Comparison of ENCODE assay signal across 1 cellular context in the genomic region with DNA sequence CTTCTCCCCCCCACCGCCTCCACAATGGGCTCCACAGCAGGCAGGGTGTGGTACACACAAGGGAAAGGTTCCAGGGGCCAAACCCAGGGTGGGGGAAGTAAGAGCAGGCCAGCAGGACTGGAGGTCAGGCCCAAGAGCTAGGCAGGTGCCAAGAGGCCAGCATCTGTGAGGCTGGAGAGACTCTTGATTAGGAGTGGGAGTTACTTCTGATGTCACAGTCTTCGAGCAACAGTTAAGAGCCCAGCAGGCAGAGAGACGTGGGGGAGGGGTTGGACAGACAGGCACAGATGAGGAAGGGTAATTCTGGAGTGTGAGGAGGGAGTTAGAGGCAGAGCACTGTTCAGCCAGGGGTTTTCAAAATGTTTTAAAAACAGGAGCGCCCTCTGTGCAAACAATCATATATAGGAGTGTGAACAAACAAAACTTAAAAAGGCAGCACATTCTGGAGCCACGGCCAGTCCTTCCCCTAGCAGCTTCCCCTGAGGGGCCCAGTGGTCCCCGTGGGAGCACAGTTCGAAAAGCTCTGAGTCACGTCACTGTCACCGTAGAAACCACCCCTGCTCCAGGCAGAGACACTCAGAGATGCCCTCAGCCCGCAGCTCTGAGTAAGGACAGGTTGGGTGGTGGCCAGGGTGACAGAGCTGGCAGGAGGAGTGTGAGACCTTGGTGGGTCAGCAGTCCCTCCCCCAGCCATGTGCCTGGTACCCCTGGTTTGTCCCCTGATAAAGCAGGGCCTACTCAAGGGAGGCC.
TF ChIP-seq lines count a peak whose summit lies in the region.

No MANE protein-coding gene starts in this region.

TF ChIP-seq in K562, 482 proteins besides CTCF, POLR2A, EP300 and RAD21 (continued from another document and continues in another):
- TF ChIP-seq, protein P1, sequence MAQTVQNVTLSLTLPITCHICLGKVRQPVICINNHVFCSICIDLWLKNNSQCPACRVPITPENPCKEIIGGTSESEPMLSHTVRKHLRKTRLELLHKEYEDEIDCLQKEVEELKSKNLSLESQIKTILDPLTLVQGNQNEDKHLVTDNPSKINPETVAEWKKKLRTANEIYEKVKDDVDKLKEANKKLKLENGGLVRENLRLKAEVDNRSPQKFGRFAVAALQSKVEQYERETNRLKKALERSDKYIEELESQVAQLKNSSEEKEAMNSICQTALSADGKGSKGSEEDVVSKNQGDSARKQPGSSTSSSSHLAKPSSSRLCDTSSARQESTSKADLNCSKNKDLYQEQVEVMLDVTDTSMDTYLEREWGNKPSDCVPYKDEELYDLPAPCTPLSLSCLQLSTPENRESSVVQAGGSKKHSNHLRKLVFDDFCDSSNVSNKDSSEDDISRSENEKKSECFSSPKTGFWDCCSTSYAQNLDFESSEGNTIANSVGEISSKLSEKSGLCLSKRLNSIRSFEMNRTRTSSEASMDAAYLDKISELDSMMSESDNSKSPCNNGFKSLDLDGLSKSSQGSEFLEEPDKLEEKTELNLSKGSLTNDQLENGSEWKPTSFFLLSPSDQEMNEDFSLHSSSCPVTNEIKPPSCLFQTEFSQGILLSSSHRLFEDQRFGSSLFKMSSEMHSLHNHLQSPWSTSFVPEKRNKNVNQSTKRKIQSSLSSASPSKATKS (CRISPR knock-in tag; IDR thresholded peaks at IDR 0.05) = no peak
- TF ChIP-seq ZBED1 (IDR thresholded peaks at IDR 0.05) (no peak), TCF7 (IDR thresholded peaks at IDR 0.05; ENCODE audit: borderline replicate concordance) (no peak), CHD4 (IDR thresholded peaks at IDR 0.05; ENCODE audit: insufficient read depth, insufficient replicate concordance, low read depth, low read length, poor library complexity, severe bottlenecking) (no peak), LEF1 (IDR thresholded peaks at IDR 0.05) (peak; percentile 94), CXXC5 (CRISPR knock-in tag; IDR thresholded peaks at IDR 0.05) (no peak), KDM4B (IDR thresholded peaks at IDR 0.05; ENCODE audit: borderline replicate concordance in 2 of 2, low read depth in 1 of 2) (no peak; a peak in 1 of 4 replicates), ZNF75A (CRISPR knock-in tag; IDR thresholded peaks at IDR 0.05) (no peak), ZNF143 (CRISPR knock-in tag; IDR thresholded peaks at IDR 0.05) (no peak), STAT5B (CRISPR knock-in tag; IDR thresholded peaks at IDR 0.05) (no peak), U2AF1 (optimal IDR thresholded peaks at IDR 0.05; ENCODE audit: low read depth, low read length) (no peak), BRF1 (IDR thresholded peaks at IDR 0.05; ENCODE audit: borderline replicate concordance, extremely low read depth, insufficient read length) (no peak), MBD2 (IDR thresholded peaks at IDR 0.05; ENCODE audit: borderline replicate concordance, low read depth) (no peak), MCM5 (IDR thresholded peaks at IDR 0.05; ENCODE audit: low read depth) (no peak), PHF8 (IDR thresholded peaks at IDR 0.05; ENCODE audit: borderline replicate concordance, low read length) (no peak), MTF1 (CRISPR knock-in tag; IDR thresholded peaks at IDR 0.05; ENCODE audit: borderline replicate concordance) (no peak), NFIX (CRISPR knock-in tag; IDR thresholded peaks at IDR 0.05; ENCODE audit: low read depth) (no peak), ELF2 (CRISPR knock-in tag; IDR thresholded peaks at IDR 0.05) (no peak), SNRNP70 (optimal IDR thresholded peaks at IDR 0.05; ENCODE audit: low read depth, low read length) (no peak), HSF4 (CRISPR knock-in tag; IDR thresholded peaks at IDR 0.05; ENCODE audit: borderline replicate concordance) (no peak), ZNF217 (CRISPR knock-in tag; IDR thresholded peaks at IDR 0.05) (no peak), KDM5B (IDR thresholded peaks at IDR 0.05; ENCODE audit: insufficient replicate concordance, low read depth, low read length) (no peak), LARP7 (IDR thresholded peaks at IDR 0.05) (peak; percentile 20; the same call in 1 of the 2 replicates), KAT7 (CRISPR knock-in tag; IDR thresholded peaks at IDR 0.05; ENCODE audit: borderline replicate concordance) (no peak), ZNF224 (CRISPR knock-in tag; IDR thresholded peaks at IDR 0.05) (no peak), ARNT (IDR thresholded peaks at IDR 0.05) (peak; percentile 32 to 65; a peak in 2 of 4 replicates), HNRNPL (IDR thresholded peaks at IDR 0.05; ENCODE audit: low read depth, low read length) (no peak), CHD1 (IDR thresholded peaks at IDR 0.05; ENCODE audit: low read length) (no peak), RNF2 (IDR thresholded peaks at IDR 0.05) (peak; percentile 80; the same call in 1 of the 2 replicates), ELF1 (tag; IDR thresholded peaks at IDR 0.05) (no peak), ZFP1 (CRISPR knock-in tag; IDR thresholded peaks at IDR 0.05) (no peak), ZNF668 (CRISPR knock-in tag; IDR thresholded peaks at IDR 0.05) (no peak), ZNF23 (CRISPR knock-in tag; IDR thresholded peaks at IDR 0.05) (no peak), NCOA4 (IDR thresholded peaks at IDR 0.05; ENCODE audit: partially characterized antibody) (no peak), SNIP1 (IDR thresholded peaks at IDR 0.05; ENCODE audit: low read depth) (no peak), MTA3 (IDR thresholded peaks at IDR 0.05; ENCODE audit: borderline replicate concordance) (no peak), ZNF316 (IDR thresholded peaks at IDR 0.05) (peak; percentile 16; the same call in 1 of the 2 replicates), WHSC1 (IDR thresholded peaks at IDR 0.05; ENCODE audit: low read length) (no peak), TBP (optimal IDR thresholded peaks at IDR 0.05; ENCODE audit: low read depth, low read length) (peak; percentile 81), ZNF384 (IDR thresholded peaks at IDR 0.05; ENCODE audit: low read depth, low read length) (no peak), NELFE (IDR thresholded peaks at IDR 0.05; ENCODE audit: insufficient read depth, insufficient read length) (no peak), ZNF184 (CRISPR knock-in tag; IDR thresholded peaks at IDR 0.05) (no peak), POLR2H (tag; IDR thresholded peaks at IDR 0.05; ENCODE audit: low read depth) (no peak), ZNF311 (CRISPR knock-in tag; IDR thresholded peaks at IDR 0.05) (no peak), CEBPG (CRISPR knock-in tag; IDR thresholded peaks at IDR 0.05) (no peak), CEBPG (tag; conservative IDR thresholded peaks at IDR 0.05 in 1 of 2, IDR thresholded peaks at IDR 0.05 in 1 of 2) (0 out of 4 replicates have a peak, but pooled peaks have one; percentile 3 to 6), POLR2AphosphoS5 (IDR thresholded peaks at IDR 0.05; ENCODE audit: control insufficient read depth, insufficient read depth, low read depth, low read length) (0 out of 2 replicates have a peak, but pooled peaks have one; percentile 46)
- TF ChIP-seq, protein P2, sequence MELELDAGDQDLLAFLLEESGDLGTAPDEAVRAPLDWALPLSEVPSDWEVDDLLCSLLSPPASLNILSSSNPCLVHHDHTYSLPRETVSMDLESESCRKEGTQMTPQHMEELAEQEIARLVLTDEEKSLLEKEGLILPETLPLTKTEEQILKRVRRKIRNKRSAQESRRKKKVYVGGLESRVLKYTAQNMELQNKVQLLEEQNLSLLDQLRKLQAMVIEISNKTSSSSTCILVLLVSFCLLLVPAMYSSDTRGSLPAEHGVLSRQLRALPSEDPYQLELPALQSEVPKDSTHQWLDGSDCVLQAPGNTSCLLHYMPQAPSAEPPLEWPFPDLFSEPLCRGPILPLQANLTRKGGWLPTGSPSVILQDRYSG (tag; conservative IDR thresholded peaks at IDR 0.05; ENCODE audit: low read depth) = no peak
- TF ChIP-seq, protein P3, sequence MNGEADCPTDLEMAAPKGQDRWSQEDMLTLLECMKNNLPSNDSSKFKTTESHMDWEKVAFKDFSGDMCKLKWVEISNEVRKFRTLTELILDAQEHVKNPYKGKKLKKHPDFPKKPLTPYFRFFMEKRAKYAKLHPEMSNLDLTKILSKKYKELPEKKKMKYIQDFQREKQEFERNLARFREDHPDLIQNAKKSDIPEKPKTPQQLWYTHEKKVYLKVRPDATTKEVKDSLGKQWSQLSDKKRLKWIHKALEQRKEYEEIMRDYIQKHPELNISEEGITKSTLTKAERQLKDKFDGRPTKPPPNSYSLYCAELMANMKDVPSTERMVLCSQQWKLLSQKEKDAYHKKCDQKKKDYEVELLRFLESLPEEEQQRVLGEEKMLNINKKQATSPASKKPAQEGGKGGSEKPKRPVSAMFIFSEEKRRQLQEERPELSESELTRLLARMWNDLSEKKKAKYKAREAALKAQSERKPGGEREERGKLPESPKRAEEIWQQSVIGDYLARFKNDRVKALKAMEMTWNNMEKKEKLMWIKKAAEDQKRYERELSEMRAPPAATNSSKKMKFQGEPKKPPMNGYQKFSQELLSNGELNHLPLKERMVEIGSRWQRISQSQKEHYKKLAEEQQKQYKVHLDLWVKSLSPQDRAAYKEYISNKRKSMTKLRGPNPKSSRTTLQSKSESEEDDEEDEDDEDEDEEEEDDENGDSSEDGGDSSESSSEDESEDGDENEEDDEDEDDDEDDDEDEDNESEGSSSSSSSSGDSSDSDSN (IDR thresholded peaks at IDR 0.05; ENCODE audit: borderline replicate concordance in 1 of 2, low read depth in 2 of 2, low read length in 2 of 2) = peak; percentile 80 to 99; a peak in 3 of 4 replicates
- TF ChIP-seq, protein P4, sequence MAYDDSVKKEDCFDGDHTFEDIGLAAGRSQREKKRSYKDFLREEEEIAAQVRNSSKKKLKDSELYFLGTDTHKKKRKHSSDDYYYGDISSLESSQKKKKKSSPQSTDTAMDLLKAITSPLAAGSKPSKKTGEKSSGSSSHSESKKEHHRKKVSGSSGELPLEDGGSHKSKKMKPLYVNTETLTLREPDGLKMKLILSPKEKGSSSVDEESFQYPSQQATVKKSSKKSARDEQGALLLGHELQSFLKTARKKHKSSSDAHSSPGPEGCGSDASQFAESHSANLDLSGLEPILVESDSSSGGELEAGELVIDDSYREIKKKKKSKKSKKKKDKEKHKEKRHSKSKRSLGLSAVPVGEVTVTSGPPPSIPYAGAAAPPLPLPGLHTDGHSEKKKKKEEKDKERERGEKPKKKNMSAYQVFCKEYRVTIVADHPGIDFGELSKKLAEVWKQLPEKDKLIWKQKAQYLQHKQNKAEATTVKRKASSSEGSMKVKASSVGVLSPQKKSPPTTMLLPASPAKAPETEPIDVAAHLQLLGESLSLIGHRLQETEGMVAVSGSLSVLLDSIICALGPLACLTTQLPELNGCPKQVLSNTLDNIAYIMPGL (CRISPR knock-in tag; IDR thresholded peaks at IDR 0.05) = no peak
- TF ChIP-seq, protein P5, sequence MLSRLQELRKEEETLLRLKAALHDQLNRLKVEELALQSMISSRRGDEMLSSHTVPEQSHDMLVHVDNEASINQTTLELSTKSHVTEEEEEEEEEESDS (CRISPR knock-in tag; IDR thresholded peaks at IDR 0.05) = no peak
- TF ChIP-seq, protein P6, sequence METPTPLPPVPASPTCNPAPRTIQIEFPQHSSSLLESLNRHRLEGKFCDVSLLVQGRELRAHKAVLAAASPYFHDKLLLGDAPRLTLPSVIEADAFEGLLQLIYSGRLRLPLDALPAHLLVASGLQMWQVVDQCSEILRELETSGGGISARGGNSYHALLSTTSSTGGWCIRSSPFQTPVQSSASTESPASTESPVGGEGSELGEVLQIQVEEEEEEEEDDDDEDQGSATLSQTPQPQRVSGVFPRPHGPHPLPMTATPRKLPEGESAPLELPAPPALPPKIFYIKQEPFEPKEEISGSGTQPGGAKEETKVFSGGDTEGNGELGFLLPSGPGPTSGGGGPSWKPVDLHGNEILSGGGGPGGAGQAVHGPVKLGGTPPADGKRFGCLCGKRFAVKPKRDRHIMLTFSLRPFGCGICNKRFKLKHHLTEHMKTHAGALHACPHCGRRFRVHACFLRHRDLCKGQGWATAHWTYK (CRISPR knock-in tag; IDR thresholded peaks at IDR 0.05) = no peak
- TF ChIP-seq, protein P7, sequence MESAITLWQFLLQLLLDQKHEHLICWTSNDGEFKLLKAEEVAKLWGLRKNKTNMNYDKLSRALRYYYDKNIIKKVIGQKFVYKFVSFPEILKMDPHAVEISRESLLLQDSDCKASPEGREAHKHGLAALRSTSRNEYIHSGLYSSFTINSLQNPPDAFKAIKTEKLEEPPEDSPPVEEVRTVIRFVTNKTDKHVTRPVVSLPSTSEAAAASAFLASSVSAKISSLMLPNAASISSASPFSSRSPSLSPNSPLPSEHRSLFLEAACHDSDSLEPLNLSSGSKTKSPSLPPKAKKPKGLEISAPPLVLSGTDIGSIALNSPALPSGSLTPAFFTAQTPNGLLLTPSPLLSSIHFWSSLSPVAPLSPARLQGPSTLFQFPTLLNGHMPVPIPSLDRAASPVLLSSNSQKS (CRISPR knock-in tag; IDR thresholded peaks at IDR 0.05) = no peak
- TF ChIP-seq, protein P8, sequence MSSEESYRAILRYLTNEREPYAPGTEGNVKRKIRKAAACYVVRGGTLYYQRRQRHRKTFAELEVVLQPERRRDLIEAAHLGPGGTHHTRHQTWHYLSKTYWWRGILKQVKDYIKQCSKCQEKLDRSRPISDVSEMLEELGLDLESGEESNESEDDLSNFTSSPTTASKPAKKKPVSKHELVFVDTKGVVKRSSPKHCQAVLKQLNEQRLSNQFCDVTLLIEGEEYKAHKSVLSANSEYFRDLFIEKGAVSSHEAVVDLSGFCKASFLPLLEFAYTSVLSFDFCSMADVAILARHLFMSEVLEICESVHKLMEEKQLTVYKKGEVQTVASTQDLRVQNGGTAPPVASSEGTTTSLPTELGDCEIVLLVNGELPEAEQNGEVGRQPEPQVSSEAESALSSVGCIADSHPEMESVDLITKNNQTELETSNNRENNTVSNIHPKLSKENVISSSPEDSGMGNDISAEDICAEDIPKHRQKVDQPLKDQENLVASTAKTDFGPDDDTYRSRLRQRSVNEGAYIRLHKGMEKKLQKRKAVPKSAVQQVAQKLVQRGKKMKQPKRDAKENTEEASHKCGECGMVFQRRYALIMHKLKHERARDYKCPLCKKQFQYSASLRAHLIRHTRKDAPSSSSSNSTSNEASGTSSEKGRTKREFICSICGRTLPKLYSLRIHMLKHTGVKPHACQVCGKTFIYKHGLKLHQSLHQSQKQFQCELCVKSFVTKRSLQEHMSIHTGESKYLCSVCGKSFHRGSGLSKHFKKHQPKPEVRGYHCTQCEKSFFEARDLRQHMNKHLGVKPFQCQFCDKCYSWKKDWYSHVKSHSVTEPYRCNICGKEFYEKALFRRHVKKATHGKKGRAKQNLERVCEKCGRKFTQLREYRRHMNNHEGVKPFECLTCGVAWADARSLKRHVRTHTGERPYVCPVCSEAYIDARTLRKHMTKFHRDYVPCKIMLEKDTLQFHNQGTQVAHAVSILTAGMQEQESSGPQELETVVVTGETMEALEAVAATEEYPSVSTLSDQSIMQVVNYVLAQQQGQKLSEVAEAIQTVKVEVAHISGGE (CRISPR knock-in tag; IDR thresholded peaks at IDR 0.05) = peak in 1 of 3 experiments; percentile 38; a peak in 1 of 6 replicates
- TF ChIP-seq, protein P9, sequence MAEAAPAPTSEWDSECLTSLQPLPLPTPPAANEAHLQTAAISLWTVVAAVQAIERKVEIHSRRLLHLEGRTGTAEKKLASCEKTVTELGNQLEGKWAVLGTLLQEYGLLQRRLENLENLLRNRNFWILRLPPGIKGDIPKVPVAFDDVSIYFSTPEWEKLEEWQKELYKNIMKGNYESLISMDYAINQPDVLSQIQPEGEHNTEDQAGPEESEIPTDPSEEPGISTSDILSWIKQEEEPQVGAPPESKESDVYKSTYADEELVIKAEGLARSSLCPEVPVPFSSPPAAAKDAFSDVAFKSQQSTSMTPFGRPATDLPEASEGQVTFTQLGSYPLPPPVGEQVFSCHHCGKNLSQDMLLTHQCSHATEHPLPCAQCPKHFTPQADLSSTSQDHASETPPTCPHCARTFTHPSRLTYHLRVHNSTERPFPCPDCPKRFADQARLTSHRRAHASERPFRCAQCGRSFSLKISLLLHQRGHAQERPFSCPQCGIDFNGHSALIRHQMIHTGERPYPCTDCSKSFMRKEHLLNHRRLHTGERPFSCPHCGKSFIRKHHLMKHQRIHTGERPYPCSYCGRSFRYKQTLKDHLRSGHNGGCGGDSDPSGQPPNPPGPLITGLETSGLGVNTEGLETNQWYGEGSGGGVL (CRISPR knock-in tag; IDR thresholded peaks at IDR 0.05) = no peak
